Comparison of ENCODE assay signal across 20 cellular contexts in genomic region chr6:100217641-100218040, GRCh38.
A peak's percentile ranks its signal among the peaks of the same experiment; 100 is the strongest.
DNase-seq lines count a peak whose midpoint lies in the region; ATAC-seq and TF ChIP-seq lines count a peak whose summit lies in the region.
"Had no signal": no experiment of that assay in that cellular context is flagged by ENCODE, and none has a peak within 500 bp of the region (broad histone marks: within the 10 kb centered on the region; RNA-seq: fewer than 3 reads in every experiment).

No MANE protein-coding gene starts in this region.

- BruUV-seq in PC-3 (replicated peaks; lab: Mats Ljungman, UMichigan) = no TSS peak

- TF ChIP-seq RAD21 in SK-N-SH (IDR thresholded peaks at IDR 0.05; ENCODE audit: low read length) = no peak

- ATAC-seq in SK-N-SH treated with all-trans-retinoic acid at 6 μM for 48 hours = peak; percentile 39
- peak; percentile 56 for ATAC-seq in PC-3
- ATAC-seq: A549 had no signal

- TF ChIP-seq CTCF in SK-N-SH (IDR thresholded peaks at IDR 0.05) = no peak
- TF ChIP-seq CTCF in PC-3 (conservative IDR thresholded peaks at IDR 0.05; ENCODE audit: low read depth, low read length) = no peak
- TF ChIP-seq CTCF in glutamatergic neuron (IDR thresholded peaks at IDR 0.05; ENCODE audit: partially characterized antibody, unreplicated experiment) = no peak

- H3K4me3 ChIP-seq in SK-N-SH (ENCODE audit: low read depth in 2 of 2, low read length in 1 of 2) (no peak overlapping the region), PC-3 (ENCODE audit: low read length) (no peak overlapping the region)
- H3K4me3 ChIP-seq: A549; BLaER1 treated with 17β-estradiol and CSF1 and Interleukin-3, amounts not matched to agents 10 nM and 100 nM had no signal

- H3K27ac ChIP-seq in SK-N-SH (ENCODE audit: low read depth in 2 of 2, low read length in 1 of 2) (no peak overlapping the region), PC-3 (ENCODE audit: low read length) (no peak overlapping the region)
- H3K27ac ChIP-seq: 22Rv1; A549; BLaER1 treated with 17β-estradiol and CSF1 and Interleukin-3, amounts not matched to agents 10 nM and 100 nM had no signal

- H3F3A ChIP-seq in SK-N-SH (replicated peaks; ENCODE audit: insufficient read depth) = peaks cover 4% of the 10 kb centered on the region
- no peaks in the 10 kb centered on the region for H3F3A ChIP-seq in PC-3 (ENCODE audit: low read length, unreplicated experiment)

- H3K9me3 ChIP-seq in SK-N-SH (no peaks in the 10 kb centered on the region), PC-3 (ENCODE audit: low read length) (no peaks in the 10 kb centered on the region)
- H3K9me3 ChIP-seq: A549; BE2C; BLaER1 treated with 17β-estradiol and CSF1 and Interleukin-3, amounts not matched to agents 10 nM and 100 nM had no signal

- H3K36me3 ChIP-seq in SK-N-SH (replicated peaks in 1 of 2; ENCODE audit: control insufficient read depth in 1 of 2, insufficient read depth in 2 of 2, low read length in 1 of 2) (no peaks in the 10 kb centered on the region), PC-3 (ENCODE audit: low read depth, low read length) (no peaks in the 10 kb centered on the region)
- H3K36me3 ChIP-seq: BE2C; BLaER1 treated with 17β-estradiol and CSF1 and Interleukin-3, amounts not matched to agents 10 nM and 100 nM had no signal

- CTCF ChIA-PET in SK-N-SH (lab: Yijun Ruan, JAX) (no interaction called here), PC-3 (lab: Charles Lee) (no interaction called here)

- H3K9ac ChIP-seq in SK-N-SH (no peak overlapping the region), PC-3 (ENCODE audit: low read length) (no peak overlapping the region)
- H3K9ac ChIP-seq: BLaER1 treated with 17β-estradiol and CSF1 and Interleukin-3, amounts not matched to agents 10 nM and 100 nM had no signal

- H3K4me1 ChIP-seq in SK-N-SH (ENCODE audit: control insufficient read depth in 1 of 2, insufficient read depth in 2 of 2, low read depth in 1 of 2, low read length in 1 of 2) (no peaks in the 10 kb centered on the region; a peak in 1 of 4 replicates), PC-3 (ENCODE audit: insufficient read depth, low read length) (peaks cover 12% of the 10 kb centered on the region; the same call in 1 of the 2 replicates)
- H3K4me1 ChIP-seq: BE2C had no signal

- no peak for TF ChIP-seq EP300 in SK-N-SH (IDR thresholded peaks at IDR 0.05; ENCODE audit: borderline replicate concordance in 1 of 2, low read depth in 1 of 2, low read length in 1 of 2)

- POLR2A ChIA-PET in SK-N-SH (lab: Yijun Ruan, JAX) = no interaction called here
- POLR2A ChIA-PET in PC-3 (lab: Charles Lee; ENCODE audit: unreplicated experiment) = interaction anchor here (0.5 kb wide), 1 partner anchor 42 kb away, joined by 3 read pairs; no protein-coding TSS in a partner anchor

- WGBS in SK-N-SH (ENCODE audit: low lambda C conversion rate) = 55% methylated on average over 1 of the region's 1 CpG

- no peak overlapping the region for H3K4me3 Mint-ChIP-seq in glutamatergic neuron (ENCODE audit: unreplicated experiment)
- H3K4me3 Mint-ChIP-seq in activated CD4-positive, alpha-beta T cell treated with anti-CD3 and anti-CD28 coated beads, Interleukin-2, amount 10 ng/mL, durations not matched to agents 24 days and 14 days = no peak overlapping the region
- H3K4me3 Mint-ChIP-seq: CD14-positive monocyte; CD4-positive, alpha-beta T cell; CD8-positive, alpha-beta memory T cell had no signal

- no peaks in the 10 kb centered on the region for H4K20me1 ChIP-seq in SK-N-SH (ENCODE audit: insufficient read depth)
- H4K20me1 ChIP-seq in PC-3 (ENCODE audit: low read length) = no peaks in the 10 kb centered on the region
- H4K20me1 ChIP-seq: BLaER1 treated with 17β-estradiol and CSF1 and Interleukin-3, amounts not matched to agents 10 nM and 100 nM had no signal

- H3K27me3 ChIP-seq in SK-N-SH (ENCODE audit: insufficient read depth) = no peaks in the 10 kb centered on the region
- no peaks in the 10 kb centered on the region for H3K27me3 ChIP-seq in PC-3 (ENCODE audit: low read length)
- H3K27me3 ChIP-seq: BE2C; BLaER1 treated with 17β-estradiol and CSF1 and Interleukin-3, amounts not matched to agents 10 nM and 100 nM had no signal

- H3K9me2 ChIP-seq in SK-N-SH (no peaks in the 10 kb centered on the region), PC-3 (replicated peaks; ENCODE audit: low read length) (no peaks in the 10 kb centered on the region)

- peak overlapping the region; percentile 13 for H3K27ac Mint-ChIP-seq in glutamatergic neuron (ENCODE audit: unreplicated experiment)
- no peak overlapping the region for H3K27ac Mint-ChIP-seq in activated CD4-positive, alpha-beta T cell treated with anti-CD3 and anti-CD28 coated beads, Interleukin-2, amount 10 ng/mL, durations not matched to agents 24 days and 14 days
- H3K27ac Mint-ChIP-seq: CD14-positive monocyte; CD4-positive, alpha-beta T cell; CD8-positive, alpha-beta memory T cell had no signal

- H3K4me2 ChIP-seq in SK-N-SH (no peak overlapping the region), PC-3 (ENCODE audit: low read length) (peak overlapping the region; percentile 28; the same call in 1 of the 2 replicates)
- H3K4me2 ChIP-seq: A549; BLaER1 treated with 17β-estradiol and CSF1 and Interleukin-3, amounts not matched to agents 10 nM and 100 nM had no signal

- peaks cover 1% of the 10 kb centered on the region for H3K9me3 Mint-ChIP-seq in glutamatergic neuron (ENCODE audit: unreplicated experiment)
- H3K9me3 Mint-ChIP-seq in activated CD4-positive, alpha-beta T cell treated with anti-CD3 and anti-CD28 coated beads, Interleukin-2, amount 10 ng/mL, durations not matched to agents 24 days and 14 days = peaks cover 3% of the 10 kb centered on the region
- H3K9me3 Mint-ChIP-seq: CD4-positive, alpha-beta T cell had no signal

- H2AFZ ChIP-seq in SK-N-SH (ENCODE audit: low read depth) = no peak overlapping the region
- H2AFZ ChIP-seq in PC-3 (ENCODE audit: low read length) = no peak overlapping the region

- peaks cover 7% of the 10 kb centered on the region for H3K27me3 Mint-ChIP-seq in glutamatergic neuron (ENCODE audit: unreplicated experiment)
- H3K27me3 Mint-ChIP-seq in activated CD4-positive, alpha-beta T cell treated with anti-CD3 and anti-CD28 coated beads, Interleukin-2, amount 10 ng/mL, durations not matched to agents 24 days and 14 days = no peaks in the 10 kb centered on the region

- intact Hi-C loops in PC-3 (cut with micrococcal nuclease) = no loop called here
- intact Hi-C loops in activated CD4-positive, alpha-beta T cell treated with anti-CD3 and anti-CD28 coated beads, Interleukin-2, amount 10 ng/mL, durations not matched to agents 24 days and 14 days (cut with micrococcal nuclease) = no loop called here

- peaks cover 16% of the 10 kb centered on the region for H3K4me1 Mint-ChIP-seq in glutamatergic neuron (ENCODE audit: low read depth, unreplicated experiment)
- H3K4me1 Mint-ChIP-seq in activated CD4-positive, alpha-beta T cell treated with anti-CD3 and anti-CD28 coated beads, Interleukin-2, amount 10 ng/mL, durations not matched to agents 24 days and 14 days = no peaks in the 10 kb centered on the region
- H3K4me1 Mint-ChIP-seq: CD14-positive monocyte; CD8-positive, alpha-beta memory T cell had no signal

- H3K79me2 ChIP-seq in SK-N-SH (ENCODE audit: insufficient read depth) (no peaks in the 10 kb centered on the region), PC-3 (ENCODE audit: low read length) (no peaks in the 10 kb centered on the region)

- DNase-seq in SK-N-SH (no peak), PC-3 (peak; percentile 23), glutamatergic neuron (no peak), glomerular visceral epithelial cell (ENCODE audit: extremely low spot score) (no peak)
- no peak for DNase-seq in activated CD4-positive, alpha-beta T cell treated with anti-CD3 and anti-CD28 coated beads, Interleukin-2, amount 10 ng/mL, durations not matched to agents 24 days and 14 days
- DNase-seq: ACHN; AML-193; BE2C; CD4-positive, alpha-beta T cell; CD8-positive, alpha-beta memory T cell; DMS 273 treated with DMSO at 0.1 percent for 48 hours; DMS79; GF-D8; H7; HCEC 1CT had no signal

- no peaks in the 10 kb centered on the region for H3K36me3 Mint-ChIP-seq in glutamatergic neuron (ENCODE audit: unreplicated experiment)
- H3K36me3 Mint-ChIP-seq in activated CD4-positive, alpha-beta T cell treated with anti-CD3 and anti-CD28 coated beads, Interleukin-2, amount 10 ng/mL, durations not matched to agents 24 days and 14 days (ENCODE audit: low read depth) = no peaks in the 10 kb centered on the region
- H3K36me3 Mint-ChIP-seq: CD14-positive monocyte; CD8-positive, alpha-beta memory T cell had no signal

TF ChIP-seq in SK-N-SH treated with all-trans-retinoic acid at 6 μM for 48 hours, 23 proteins besides CTCF, POLR2A, EP300 and RAD21:
- TF ChIP-seq ZFP3 (CRISPR knock-in tag; IDR thresholded peaks at IDR 0.05) (no peak), PPARA (CRISPR knock-in tag; IDR thresholded peaks at IDR 0.05; ENCODE audit: borderline replicate concordance) (no peak)

TF ChIP-seq in SK-N-SH, 30 proteins besides CTCF, POLR2A, EP300 and RAD21:
- TF ChIP-seq NFIC (IDR thresholded peaks at IDR 0.05; ENCODE audit: borderline replicate concordance) (no peak), FOXJ3 (CRISPR knock-in tag; IDR thresholded peaks at IDR 0.05) (no peak), MXI1 (IDR thresholded peaks at IDR 0.05; ENCODE audit: low read depth, low read length) (no peak), POLR2AphosphoS5 (IDR thresholded peaks at IDR 0.05; ENCODE audit: low read depth, low read length) (no peak), JUND (IDR thresholded peaks at IDR 0.05) (no peak), ELF1 (IDR thresholded peaks at IDR 0.05) (no peak), FOSL2 (IDR thresholded peaks at IDR 0.05; ENCODE audit: borderline replicate concordance, low read depth) (no peak), TCF12 (IDR thresholded peaks at IDR 0.05) (no peak), SMC3 (IDR thresholded peaks at IDR 0.05; ENCODE audit: low read depth, low read length) (no peak)
